Comparison of ENCODE assay signal across 11 cellular contexts in genomic region chr2:202149155-202149762, GRCh38.
DNase-seq lines count a peak whose midpoint lies in the region; ATAC-seq and TF ChIP-seq lines count a peak whose summit lies in the region.
"Had no signal": no experiment of that assay in that cellular context is flagged by ENCODE, and none has a peak within 500 bp of the region (broad histone marks: within the 10 kb centered on the region; RNA-seq: fewer than 3 reads in every experiment).

No MANE protein-coding gene starts in this region.

- H3K4me3 ChIP-seq in HUES6 (ENCODE audit: low read depth, low read length) (peak overlapping the region; percentile 24; the same call in 1 of the 2 replicates), epithelial cell of esophagus (ENCODE audit: low read length) (no peak overlapping the region), stomach smooth muscle (ENCODE audit: low read length in 2 of 2) (no peak overlapping the region)

- no peak for TF ChIP-seq CTCF in epithelial cell of esophagus (IDR thresholded peaks at IDR 0.05; ENCODE audit: insufficient read depth, low read depth, low read length, missing control alignments)

- ATAC-seq in HG03571 (IDR thresholded peaks at IDR 0.05; ENCODE audit: unreplicated experiment): no peak
- ATAC-seq: T-cell had no signal

- H3K4me1 ChIP-seq in HUES6 (ENCODE audit: control insufficient read depth, insufficient read depth, low read length) (peaks cover 39% of the 10 kb centered on the region), stomach smooth muscle (ENCODE audit: control insufficient read depth, insufficient read depth, low read length) (peaks cover 14% of the 10 kb centered on the region)

- H3K9me3 ChIP-seq in HUES6 (ENCODE audit: control insufficient read depth, insufficient read depth, low read depth, low read length) (no peaks in the 10 kb centered on the region), stomach smooth muscle (ENCODE audit: control insufficient read depth in 2 of 2, low read length in 2 of 2) (no peaks in the 10 kb centered on the region)

- no peaks in the 10 kb centered on the region for H3K36me3 ChIP-seq in HUES6 (ENCODE audit: control insufficient read depth, insufficient read depth, low read length)
- H3K36me3 ChIP-seq in stomach smooth muscle (ENCODE audit: control insufficient read depth in 2 of 2, insufficient read depth in 2 of 2, low read length in 2 of 2): no peaks in the 10 kb centered on the region

- H3K27ac ChIP-seq in HUES6 (ENCODE audit: low read depth, low read length) (peak overlapping the region; percentile 39; the same call in 1 of the 2 replicates), stomach smooth muscle (ENCODE audit: low read length) (peak overlapping the region; percentile 11)

- no peaks in the 10 kb centered on the region for H3K27me3 ChIP-seq in HUES6 (ENCODE audit: control insufficient read depth, insufficient read depth, low read length)
- no peaks in the 10 kb centered on the region for H3K27me3 ChIP-seq in stomach smooth muscle (ENCODE audit: control insufficient read depth in 1 of 2, insufficient read depth in 2 of 2, low read length in 2 of 2)

- H3K9ac ChIP-seq in HUES6 (ENCODE audit: low read length): peak overlapping the region; percentile 58
- H3K9ac ChIP-seq in stomach smooth muscle (ENCODE audit: low read length in 2 of 2): no peak overlapping the region

- DNase-seq in epithelial cell of esophagus (ENCODE audit: low read depth) (peak; percentile 16), medulla oblongata (ENCODE audit: extremely low spot score) (peak; percentile 21), NCI-H345 (lab: John Stamatoyannopoulos, UW) (no peak), COR-L47 (lab: John Stamatoyannopoulos, UW) (no peak), NCI-H510A (lab: John Stamatoyannopoulos, UW) (no peak)
- DNase-seq: activated T-cell treated with anti-CD3 and anti-CD28 coated beads, Interleukin-2, amount 50 U/mL, for 48 hours; NCI-H2081; T-cell had no signal

Comparison
In these comparisons a context has a peak if more than half of its experiments do, and no peak if none do; other contexts are left out.
1. DNase-seq: peak in epithelial cell of esophagus (single experiment) and medulla oblongata (single experiment); none in NCI-H345 (single experiment), COR-L47 (single experiment) and NCI-H510A (single experiment).